ENCODE assay signal across 9 cellular contexts in the genomic region with DNA sequence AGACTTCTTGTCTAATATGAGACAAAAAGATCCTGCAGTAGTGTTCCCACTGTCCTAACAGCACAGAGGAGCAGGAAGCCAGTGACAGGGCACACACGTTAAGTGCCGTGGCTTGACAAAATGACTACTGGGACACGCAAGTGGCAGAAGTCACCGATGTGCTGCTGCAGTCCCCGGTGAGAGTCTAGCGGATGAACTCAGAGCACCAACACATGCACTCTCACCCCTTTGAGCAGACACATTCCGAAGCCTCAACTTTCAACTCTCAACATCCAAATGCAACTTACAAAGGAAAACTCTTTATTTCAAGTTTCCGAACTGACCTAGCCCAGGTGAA. TPM values are rescaled to one million over a fixed set of nuclear protein-coding genes. Genes with fewer than 3 reads are reported as not detected.
DNase-seq lines count a peak whose midpoint lies in the region; ATAC-seq and TF ChIP-seq lines count a peak whose summit lies in the region.
"Had no signal": no experiment of that assay in that cellular context is flagged by ENCODE, and none has a peak within 500 bp of the region (broad histone marks: within the 10 kb centered on the region; RNA-seq: fewer than 3 reads in every experiment).

No MANE protein-coding gene starts in this region.

- no peak for TF ChIP-seq POLR2A in breast epithelium (IDR thresholded peaks at IDR 0.05)

- ATAC-seq in GM18873 (IDR thresholded peaks at IDR 0.05; ENCODE audit: low FRiP score, unreplicated experiment), result no peak

- H3K4me1 ChIP-seq in HUES48 (ENCODE audit: control insufficient read depth, insufficient read depth, low read length), result peaks cover 15% of the 10 kb centered on the region
- H3K4me1 ChIP-seq in breast epithelium, result no peaks in the 10 kb centered on the region
- peaks cover 4 to 51% (median 45%) of the 10 kb centered on the region in 5 donors for H3K4me1 ChIP-seq in subcutaneous abdominal adipose tissue (ENCODE audit: control insufficient read depth in 5 of 5, insufficient read depth in 5 of 5, low read length in 5 of 5)

- peaks cover 34% of the 10 kb centered on the region for H3K27me3 ChIP-seq in HUES48 (ENCODE audit: control insufficient read depth, insufficient read depth, low read length)
- no peaks in the 10 kb centered on the region for H3K27me3 ChIP-seq in breast epithelium
- H3K27me3 ChIP-seq in layer of hippocampus (ENCODE audit: control insufficient read depth, insufficient read depth, low read length), result no peaks in the 10 kb centered on the region
- peaks cover 0 to 2% (median 0%) of the 10 kb centered on the region in 5 donors for H3K27me3 ChIP-seq in subcutaneous abdominal adipose tissue (ENCODE audit: control insufficient read depth in 5 of 5, insufficient read depth in 4 of 5, low read length in 5 of 5)

- TF ChIP-seq CTCF in AG10803 (conservative IDR thresholded peaks at IDR 0.05; ENCODE audit: low read length), result no peak
- TF ChIP-seq CTCF in breast epithelium (IDR thresholded peaks at IDR 0.05), result no peak

- DNase-seq in AG10803 (ENCODE audit: low read depth) (no peak), breast epithelium (ENCODE audit: low spot score in 2 of 2) (no peak), DMS79 treated with DMSO at 0.1 percent for 48 hours (lab: John Stamatoyannopoulos, UW) (no peak), SIG-M5 treated with dmso at 0.1 percent for 504 hours (lab: John Stamatoyannopoulos, UW; ENCODE audit: unreplicated experiment) (no peak)

- H3K27ac ChIP-seq in HUES48 (ENCODE audit: low read depth, low read length) (no peak overlapping the region), breast epithelium (peak overlapping the region; percentile 86 to 96), layer of hippocampus (ENCODE audit: low read depth, low read length) (peak overlapping the region; percentile 33), subcutaneous abdominal adipose tissue (ENCODE audit: low read depth, low read length) (peak overlapping the region; percentile 100)

- intact Hi-C loops in breast epithelium (cut with DNase I; ENCODE audit: low total_unique reads), result loop anchor here (10.0 kb wide), 1 partner anchor 69 kb away; no protein-coding TSS in a partner anchor

- H3K9me3 ChIP-seq in HUES48 (ENCODE audit: control insufficient read depth, insufficient read depth, low read length) (no peaks in the 10 kb centered on the region), breast epithelium (no peaks in the 10 kb centered on the region), subcutaneous abdominal adipose tissue (ENCODE audit: control insufficient read depth in 5 of 5, low read length in 5 of 5) (no peaks in the 10 kb centered on the region)

- H3K9ac ChIP-seq in HUES48 (ENCODE audit: low read depth, low read length), result no peak overlapping the region
- H3K9ac ChIP-seq in subcutaneous abdominal adipose tissue (ENCODE audit: low read length in 5 of 5), result peak overlapping the region; percentile 97 to 100 (median 99)

- H3K36me3 ChIP-seq in HUES48 (ENCODE audit: control insufficient read depth, insufficient read depth, low read length) (no peaks in the 10 kb centered on the region), breast epithelium (no peaks in the 10 kb centered on the region), subcutaneous abdominal adipose tissue (ENCODE audit: control insufficient read depth in 5 of 5, insufficient read depth in 5 of 5, low read length in 5 of 5) (peaks cover 0 to 15% (median 3%) of the 10 kb centered on the region in 5 donors)

- peak overlapping the region; percentile 97 for H3K4me3 ChIP-seq in AG10803 (ENCODE audit: low read length)
- H3K4me3 ChIP-seq in HUES48 (ENCODE audit: low read depth, low read length), result peak overlapping the region; percentile 77
- peak overlapping the region; percentile 65 to 78 (median 72) for H3K4me3 ChIP-seq in breast epithelium
- H3K4me3 ChIP-seq in subcutaneous abdominal adipose tissue (ENCODE audit: low read depth in 1 of 5, low read length in 5 of 5), result peak overlapping the region; percentile 94 to 100 (median 99)
- H3K4me3 ChIP-seq: GM12878 had no signal

RNA-seq across cellular contexts. Expression of gene LAMA4, which starts 0.9 kb away (rescaled TPM):
- total RNA-seq in breast epithelium, result 100 to 1,000 TPM in 2 of 3 donors, 10 to 100 TPM in 1; 54.0 to 142 (median 129) TPM
